ENCODE assay signal across 8 cellular contexts in genomic region chr1:151612506-151613274, GRCh38. TPM values are rescaled to one million over a fixed set of nuclear protein-coding genes. Genes with fewer than 3 reads are reported as not detected.
A peak's percentile ranks its signal among the peaks of the same experiment; 100 is the strongest.
DNase-seq lines count a peak whose midpoint lies in the region; ATAC-seq and TF ChIP-seq lines count a peak whose summit lies in the region.

No MANE protein-coding gene starts in this region.

- peak overlapping the region; percentile 56 to 100 (median 89) for H3K4me3 ChIP-seq in heart left ventricle

- peaks cover 0 to 6% (median 0%) of the 10 kb centered on the region in 9 donors for H3K36me3 ChIP-seq in heart left ventricle

- no peaks in the 10 kb centered on the region for H3K9me3 ChIP-seq in heart left ventricle

- no peaks in the 10 kb centered on the region for H3K27me3 Mint-ChIP-seq in activated naive CD4-positive, alpha-beta T cell treated with anti-CD3 and anti-CD28 coated beads, Interleukin-2, amount 50 U/mL, for 24 hours

- H3K4me1 Mint-ChIP-seq in activated naive CD4-positive, alpha-beta T cell treated with anti-CD3 and anti-CD28 coated beads, Interleukin-2, amount 50 U/mL, for 24 hours, result peaks cover 48% of the 10 kb centered on the region

- ATAC-seq in GM21390 (IDR thresholded peaks at IDR 0.05; ENCODE audit: unreplicated experiment), result peak; percentile 17
- ATAC-seq in heart left ventricle, result peak in 3 of 4 donors; percentile 9 to 38 (median 24)
- no peak for ATAC-seq in GM19452 (IDR thresholded peaks at IDR 0.05; ENCODE audit: unreplicated experiment)

- no peak for TF ChIP-seq CTCF in heart left ventricle (IDR thresholded peaks at IDR 0.05)

- no peaks in the 10 kb centered on the region for H3K9me3 Mint-ChIP-seq in activated naive CD4-positive, alpha-beta T cell treated with anti-CD3 and anti-CD28 coated beads, Interleukin-2, amount 50 U/mL, for 24 hours

- no peak for TF ChIP-seq POLR2A in heart left ventricle (IDR thresholded peaks at IDR 0.05)

- peak overlapping the region; percentile 94 for H3K4me3 Mint-ChIP-seq in activated naive CD4-positive, alpha-beta T cell treated with anti-CD3 and anti-CD28 coated beads, Interleukin-2, amount 50 U/mL, for 24 hours

- H3K27me3 ChIP-seq in heart left ventricle, result no peaks in the 10 kb centered on the region

- H3K36me3 Mint-ChIP-seq in activated naive CD4-positive, alpha-beta T cell treated with anti-CD3 and anti-CD28 coated beads, Interleukin-2, amount 50 U/mL, for 24 hours, result no peaks in the 10 kb centered on the region

- 1 to 2% (median 2%) methylated on average over 40 to 44 of the region's 44 CpGs for WGBS in heart left ventricle, 4 donors

- H3K27ac Mint-ChIP-seq in activated naive CD4-positive, alpha-beta T cell treated with anti-CD3 and anti-CD28 coated beads, Interleukin-2, amount 50 U/mL, for 24 hours, result peak overlapping the region; percentile 97

- peak overlapping the region; percentile 40 to 98 (median 94) for H3K27ac ChIP-seq in heart left ventricle

- peak; percentile 38 for DNase-seq in CD1c-positive myeloid dendritic cell (ENCODE audit: extremely low spot score)
- peak; percentile 2 for DNase-seq in NCI-H2171 (lab: John Stamatoyannopoulos, UW)
- peak; percentile 32 to 70 (median 43) for DNase-seq in heart left ventricle
- peak in 7 of 10 donors; percentile 16 to 89 (median 36) for DNase-seq in posterior cingulate gyrus
- no peak for DNase-seq in NCI-H2107 (lab: John Stamatoyannopoulos, UW)

- intact Hi-C loops in heart left ventricle (cut with DNase I), result loop anchor here in 1 of 10 donors (5.0 kb wide), 1 partner anchor 115 kb away; no protein-coding TSS in a partner anchor
- intact Hi-C loops in posterior cingulate gyrus (cut with DNase I), result no loop called here

- H3K4me1 ChIP-seq in heart left ventricle, result peaks cover 0 to 55% (median 10%) of the 10 kb centered on the region in 12 donors

RNA-seq across cellular contexts. Expression of gene SNX27, which starts 0.8 kb away (rescaled TPM):
- total RNA-seq in heart left ventricle, result 10 to 100 TPM; 21.6 to 39.4 (median 33.2) TPM
- polyA plus RNA-seq in heart left ventricle, result 10 to 100 TPM in 1 of 2 donors, 1 to 10 TPM in 1; 9.6 to 17.6 TPM
